Comparison of ENCODE assay signal across 17 cellular contexts in genomic region chr10:6123467-6124042, GRCh38. TPM values are rescaled to one million over a fixed set of nuclear protein-coding genes. Genes with fewer than 3 reads are reported as not detected.
A peak's percentile ranks its signal among the peaks of the same experiment; 100 is the strongest.
DNase-seq lines count a peak whose midpoint lies in the region; ATAC-seq and TF ChIP-seq lines count a peak whose summit lies in the region.
"Had no signal": no experiment of that assay in that cellular context is flagged by ENCODE, and none has a peak within 500 bp of the region (broad histone marks: within the 10 kb centered on the region; RNA-seq: fewer than 3 reads in every experiment).

No MANE protein-coding gene starts in this region.

- H3K4me1 Mint-ChIP-seq in activated naive CD8-positive, alpha-beta T cell treated with anti-CD3 and anti-CD28 coated beads, Interleukin-2, amount 10 ng/mL, durations not matched to agents 7 days and 5 days: peaks cover 11% of the 10 kb centered on the region
- H3K4me1 Mint-ChIP-seq in activated naive CD8-positive, alpha-beta T cell treated with anti-CD3 and anti-CD28 coated beads for 36 hours: peaks cover 29% of the 10 kb centered on the region
- H3K4me1 Mint-ChIP-seq in T-helper 1 cell treated with Interleukin-12 subunit alpha and Interleukin-12 subunit beta and Interleukin-4 antibody, amounts not matched to agents 30 μg/mL and 1 μg/mL, for 36 hours (ENCODE audit: low read depth): peaks cover 14% of the 10 kb centered on the region

- ATAC-seq in activated naive CD8-positive, alpha-beta T cell treated with anti-CD3 and anti-CD28 coated beads, Interleukin-2, amount 10 ng/mL, durations not matched to agents 7 days and 5 days (ENCODE audit: low read depth): peak; percentile 47
- ATAC-seq in thoracic aorta (ENCODE audit: insufficient number of reproducible peaks, low FRiP score, low read depth): no peak
- no peak for ATAC-seq in aorta (ENCODE audit: low FRiP score)
- ATAC-seq: activated CD8-positive, alpha-beta T cell treated with anti-CD3 and anti-CD28 coated beads for 36 hours; CD8-positive, alpha-beta T cell had no signal

- H3K9me3 Mint-ChIP-seq in activated naive CD8-positive, alpha-beta T cell treated with anti-CD3 and anti-CD28 coated beads, Interleukin-2, amount 10 ng/mL, durations not matched to agents 7 days and 5 days: no peaks in the 10 kb centered on the region
- no peaks in the 10 kb centered on the region for H3K9me3 Mint-ChIP-seq in activated naive CD8-positive, alpha-beta T cell treated with anti-CD3 and anti-CD28 coated beads for 36 hours
- no peaks in the 10 kb centered on the region for H3K9me3 Mint-ChIP-seq in T-helper 1 cell treated with Interleukin-12 subunit alpha and Interleukin-12 subunit beta and Interleukin-4 antibody, amounts not matched to agents 30 μg/mL and 1 μg/mL, for 36 hours
- H3K9me3 Mint-ChIP-seq: activated CD8-positive, alpha-beta T cell treated with anti-CD3 and anti-CD28 coated beads for 36 hours; activated T-helper 1 cell treated with anti-CD3 and anti-CD28 coated beads, Interleukin-12 subunit alpha, Interleukin-12 subunit beta, Interleukin-2, Interleukin-4 antibody, amounts not matched to agents 30 ng/mL and 10 ng/mL and 1 ng/mL, durations not matched to agents 14 hours and 24 hours and 36 hours; CD8-positive, alpha-beta T cell; central memory CD8-positive, alpha-beta T cell had no signal

- no peak overlapping the region for H3K27ac Mint-ChIP-seq in activated naive CD8-positive, alpha-beta T cell treated with anti-CD3 and anti-CD28 coated beads, Interleukin-2, amount 10 ng/mL, durations not matched to agents 7 days and 5 days
- H3K27ac Mint-ChIP-seq in activated naive CD8-positive, alpha-beta T cell treated with anti-CD3 and anti-CD28 coated beads for 36 hours: no peak overlapping the region
- H3K27ac Mint-ChIP-seq in T-helper 1 cell treated with Interleukin-12 subunit alpha and Interleukin-12 subunit beta and Interleukin-4 antibody, amounts not matched to agents 30 μg/mL and 1 μg/mL, for 36 hours: peak overlapping the region; percentile 62
- H3K27ac Mint-ChIP-seq: activated CD8-positive, alpha-beta T cell treated with anti-CD3 and anti-CD28 coated beads for 36 hours; activated T-helper 1 cell treated with anti-CD3 and anti-CD28 coated beads, Interleukin-12 subunit alpha, Interleukin-12 subunit beta, Interleukin-2, Interleukin-4 antibody, amounts not matched to agents 30 ng/mL and 10 ng/mL and 1 ng/mL, durations not matched to agents 14 hours and 24 hours and 36 hours had no signal

- H3K27ac ChIP-seq in thoracic aorta: peak overlapping the region; percentile 46 to 60
- H3K27ac ChIP-seq in aorta (ENCODE audit: low read depth in 1 of 2, low read length in 2 of 2): no peak overlapping the region
- H3K27ac ChIP-seq: SK-N-MC, uterus had no signal

- peaks cover 2% of the 10 kb centered on the region for H3K36me3 Mint-ChIP-seq in activated naive CD8-positive, alpha-beta T cell treated with anti-CD3 and anti-CD28 coated beads, Interleukin-2, amount 10 ng/mL, durations not matched to agents 7 days and 5 days
- peaks cover 2% of the 10 kb centered on the region for H3K36me3 Mint-ChIP-seq in activated naive CD8-positive, alpha-beta T cell treated with anti-CD3 and anti-CD28 coated beads for 36 hours
- H3K36me3 Mint-ChIP-seq in T-helper 1 cell treated with Interleukin-12 subunit alpha and Interleukin-12 subunit beta and Interleukin-4 antibody, amounts not matched to agents 30 μg/mL and 1 μg/mL, for 36 hours (ENCODE audit: low read depth): peaks cover 2% of the 10 kb centered on the region
- H3K36me3 Mint-ChIP-seq: CD8-positive, alpha-beta T cell had no signal

- no peak overlapping the region for H3K4me3 ChIP-seq in fibroblast of pulmonary artery (replicated peaks; ENCODE audit: low read depth, low read length)
- H3K4me3 ChIP-seq in thoracic aorta: no peak overlapping the region
- H3K4me3 ChIP-seq in aorta (ENCODE audit: low read length in 2 of 2): no peak overlapping the region
- H3K4me3 ChIP-seq: SK-N-MC, uterus had no signal

- H3K27me3 ChIP-seq in thoracic aorta (replicated peaks; ENCODE audit: insufficient read depth) (no peaks in the 10 kb centered on the region), aorta (ENCODE audit: control insufficient read depth in 1 of 2, insufficient read depth in 2 of 2, low read length in 1 of 2) (no peaks in the 10 kb centered on the region)
- H3K27me3 ChIP-seq: uterus had no signal

- DNase-seq in activated naive CD8-positive, alpha-beta T cell treated with anti-CD3 and anti-CD28 coated beads, Interleukin-2, amount 10 ng/mL, durations not matched to agents 7 days and 5 days: no peak
- DNase-seq in activated naive CD8-positive, alpha-beta T cell treated with anti-CD3 and anti-CD28 coated beads for 36 hours: no peak
- DNase-seq in fibroblast of pulmonary artery (ENCODE audit: low read depth): peak; percentile 55
- no peak for DNase-seq in thoracic aorta (ENCODE audit: low spot score)
- DNase-seq in ACHN: no peak
- no peak for DNase-seq in NCI-H146 (lab: John Stamatoyannopoulos, UW)
- DNase-seq in aorta: no peak
- DNase-seq: activated CD8-positive, alpha-beta T cell treated with anti-CD3 and anti-CD28 coated beads for 36 hours; amniotic stem cell; CD8-positive, alpha-beta T cell; GOT3; NCI-H226; uterus had no signal

- H3K4me3 Mint-ChIP-seq in activated naive CD8-positive, alpha-beta T cell treated with anti-CD3 and anti-CD28 coated beads, Interleukin-2, amount 10 ng/mL, durations not matched to agents 7 days and 5 days: peak overlapping the region; percentile 1
- no peak overlapping the region for H3K4me3 Mint-ChIP-seq in activated naive CD8-positive, alpha-beta T cell treated with anti-CD3 and anti-CD28 coated beads for 36 hours
- H3K4me3 Mint-ChIP-seq in T-helper 1 cell treated with Interleukin-12 subunit alpha and Interleukin-12 subunit beta and Interleukin-4 antibody, amounts not matched to agents 30 μg/mL and 1 μg/mL, for 36 hours: no peak overlapping the region
- H3K4me3 Mint-ChIP-seq: activated CD8-positive, alpha-beta T cell treated with anti-CD3 and anti-CD28 coated beads for 36 hours; activated T-helper 1 cell treated with anti-CD3 and anti-CD28 coated beads, Interleukin-12 subunit alpha, Interleukin-12 subunit beta, Interleukin-2, Interleukin-4 antibody, amounts not matched to agents 30 ng/mL and 10 ng/mL and 1 ng/mL, durations not matched to agents 14 hours and 24 hours and 36 hours; CD8-positive, alpha-beta T cell; central memory CD8-positive, alpha-beta T cell had no signal

- H3K36me3 ChIP-seq in thoracic aorta: no peaks in the 10 kb centered on the region
- no peaks in the 10 kb centered on the region for H3K36me3 ChIP-seq in aorta (ENCODE audit: control insufficient read depth in 1 of 2, insufficient read depth in 2 of 2, low read length in 1 of 2)
- H3K36me3 ChIP-seq: uterus had no signal

- in situ Hi-C loops in ACHN (cut with HindIII; ENCODE audit: low pct_ligation_motif_present, low pct_unique_long_range_greater_than_20kb, low sequenced_read_pairs): no loop called here

- peaks cover 4% of the 10 kb centered on the region for H3K27me3 Mint-ChIP-seq in activated naive CD8-positive, alpha-beta T cell treated with anti-CD3 and anti-CD28 coated beads, Interleukin-2, amount 10 ng/mL, durations not matched to agents 7 days and 5 days
- no peaks in the 10 kb centered on the region for H3K27me3 Mint-ChIP-seq in activated naive CD8-positive, alpha-beta T cell treated with anti-CD3 and anti-CD28 coated beads for 36 hours
- H3K27me3 Mint-ChIP-seq in T-helper 1 cell treated with Interleukin-12 subunit alpha and Interleukin-12 subunit beta and Interleukin-4 antibody, amounts not matched to agents 30 μg/mL and 1 μg/mL, for 36 hours (ENCODE audit: low read depth): no peaks in the 10 kb centered on the region
- H3K27me3 Mint-ChIP-seq: central memory CD8-positive, alpha-beta T cell had no signal

- WGBS in aorta, 2 donors: 77 to 78% methylated on average over 5 of the region's 5 CpGs

- H3K4me1 ChIP-seq in thoracic aorta (ENCODE audit: control insufficient read depth in 1 of 2, low read depth in 2 of 2) (peaks cover 3 to 25% of the 10 kb centered on the region in 2 donors), aorta (ENCODE audit: control insufficient read depth in 1 of 2, insufficient read depth in 2 of 2, low read length in 2 of 2) (no peaks in the 10 kb centered on the region)
- H3K4me1 ChIP-seq: uterus had no signal

- H3K9me3 ChIP-seq in thoracic aorta: no peaks in the 10 kb centered on the region
- H3K9me3 ChIP-seq in aorta (ENCODE audit: control insufficient read depth, low read length): no peaks in the 10 kb centered on the region
- H3K9me3 ChIP-seq: uterus had no signal

- intact Hi-C loops in aorta (cut with DNase I): loop anchor here in 1 of 2 donors (2.0 kb wide), 1 partner anchor 17 kb away; no protein-coding TSS in a partner anchor

- no peak for TF ChIP-seq CTCF in fibroblast of pulmonary artery (IDR thresholded peaks at IDR 0.05; ENCODE audit: low read length, missing control alignments)
- no peak for TF ChIP-seq CTCF in thoracic aorta (IDR thresholded peaks at IDR 0.05)

- POLR2A ChIA-PET in activated naive CD8-positive, alpha-beta T cell treated with anti-CD3 and anti-CD28 coated beads, Interleukin-2, amount 10 ng/mL, durations not matched to agents 7 days and 5 days (lab: Charles Lee): interaction anchor here (0.6 kb wide), 1 partner anchor 72 kb away, joined by 3 read pairs; no protein-coding TSS in a partner anchor

RNA-seq across cellular contexts. Expression of gene RBM17, which starts 34.7 kb away (rescaled TPM):
- total RNA-seq in activated naive CD8-positive, alpha-beta T cell treated with anti-CD3 and anti-CD28 coated beads, Interleukin-2, amount 10 ng/mL, durations not matched to agents 7 days and 5 days: 100 to 1,000 TPM; 185 to 200 TPM
- total RNA-seq in activated naive CD8-positive, alpha-beta T cell treated with anti-CD3 and anti-CD28 coated beads for 36 hours: 100 to 1,000 TPM; 337 to 355 TPM
- total RNA-seq in thoracic aorta: 10 to 100 TPM; 48.5 to 65.0 TPM
- 10 to 100 TPM; 82.0 to 94.1 TPM for total RNA-seq in aorta
- polyA plus RNA-seq in aorta: 10 to 100 TPM; 41.4 to 89.4 TPM

Comparison
In these comparisons a context has a peak if more than half of its experiments do, and no peak if none do; other contexts are left out.
1. H3K27ac ChIP-seq: peak in thoracic aorta (2 of 2); none in aorta (0 of 2).